Comparison of ENCODE assay signal across 7 cellular contexts in the genomic region with DNA sequence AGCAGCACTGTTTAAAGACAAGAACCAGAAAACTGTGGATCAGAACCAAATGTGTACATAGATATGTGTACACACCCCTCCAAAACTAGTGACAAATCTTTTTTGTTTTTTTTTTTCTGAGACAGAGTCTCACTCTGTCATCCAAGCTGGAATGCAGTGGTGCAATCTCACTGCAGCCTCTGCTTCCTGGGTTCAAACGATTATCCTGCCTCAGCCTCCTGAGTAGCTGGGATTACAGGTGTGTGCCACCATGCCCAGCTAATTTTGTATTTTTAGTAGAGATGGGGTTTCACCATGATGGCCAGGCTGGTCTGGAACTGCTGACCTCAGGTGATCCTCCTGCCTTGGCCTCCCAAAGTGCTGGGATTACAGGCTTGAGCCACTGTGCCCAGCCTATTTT. TPM values are rescaled to one million over a fixed set of nuclear protein-coding genes. Genes with fewer than 3 reads are reported as not detected.
DNase-seq lines count a peak whose midpoint lies in the region; ATAC-seq, FAIRE-seq and TF ChIP-seq lines count a peak whose summit lies in the region.
"Not testable (repeated sequence)": the region's sequence is repeated elsewhere in the genome, so short reads cannot be mapped to it uniquely, and the experiment has no call there.

No MANE protein-coding gene starts in this region.

- H3K36me3 Mint-ChIP-seq in astrocyte (ENCODE audit: low read depth, unreplicated experiment); nephron (ENCODE audit: low read depth): not testable (repeated sequence)

- H2BK20ac ChIP-seq in IMR-90 (ENCODE audit: low read depth, low read length): not testable (repeated sequence)

- H3K27me3 ChIP-seq in IMR-90 (ENCODE audit: control insufficient read depth, insufficient read depth, low read length); astrocyte (ENCODE audit: insufficient read depth, low read length); esophagus muscularis mucosa; HepG2 (ENCODE audit: control insufficient read depth in 1 of 2, insufficient read depth in 2 of 2, low read length in 2 of 2); sigmoid colon: not testable (repeated sequence)

- in situ Hi-C loops in IMR-90 (cut with MboI; ENCODE audit: low sequenced_read_pairs); HepG2 (cut with HindIII; ENCODE audit: extremely low pct_ligation_motif_present, low pct_unique_long_range_greater_than_20kb): not testable (repeated sequence)

- H2BK15ac ChIP-seq in IMR-90 (ENCODE audit: low read depth, low read length): peak overlapping the region; percentile 49; the same call in 1 of the 3 replicates

- TF ChIP-seq RAD21 in IMR-90 (IDR thresholded peaks at IDR 0.05; ENCODE audit: low read length); HepG2 (CRISPR knock-in tag; IDR thresholded peaks at IDR 0.05): not testable (repeated sequence)

- H3K4me1 Mint-ChIP-seq in astrocyte (ENCODE audit: low read depth, unreplicated experiment) (peaks cover 16% of the 10 kb centered on the region), nephron (peaks cover 40% of the 10 kb centered on the region)

- H3K79me2 ChIP-seq in astrocyte (ENCODE audit: insufficient read depth, low read length): peaks cover 25% of the 10 kb centered on the region
- H3K79me2 ChIP-seq in HepG2 (ENCODE audit: insufficient read depth, low read length): not testable (repeated sequence)

- H3K4me1 ChIP-seq in IMR-90 (ENCODE audit: control insufficient read depth, insufficient read depth, low read length): peaks cover 12% of the 10 kb centered on the region
- peaks cover 29% of the 10 kb centered on the region for H3K4me1 ChIP-seq in astrocyte (ENCODE audit: insufficient read depth, low read length)
- peaks cover 29 to 53% (median 48%) of the 10 kb centered on the region in 4 donors for H3K4me1 ChIP-seq in esophagus muscularis mucosa
- H3K4me1 ChIP-seq in HepG2 (ENCODE audit: insufficient read depth, low read length): peaks cover 56% of the 10 kb centered on the region
- H3K4me1 ChIP-seq in sigmoid colon: peaks cover 0 to 55% (median 47%) of the 10 kb centered on the region in 4 donors

- BruUV-seq in IMR-90 (replicated peaks; lab: Mats Ljungman, UMichigan); HepG2 (replicated peaks; lab: Mats Ljungman, UMichigan): not testable (repeated sequence)

- CTCF ChIA-PET in IMR-90 (lab: Yijun Ruan, JAX); HepG2 (lab: Yijun Ruan, JAX; ENCODE audit: low intra/inter-chr PET ratio, low total read pairs): not testable (repeated sequence)

- H3K18ac ChIP-seq in IMR-90 (ENCODE audit: low read depth, low read length): peak overlapping the region; percentile 1; the same call in 1 of the 2 replicates

- peak overlapping the region; percentile 58; the same call in 1 of the 2 replicates for H4K5ac ChIP-seq in IMR-90 (ENCODE audit: low read depth, low read length)

- not testable (repeated sequence) for TF ChIP-seq POLR2A in IMR-90 (IDR thresholded peaks at IDR 0.05; ENCODE audit: low read depth, low read length); esophagus muscularis mucosa (IDR thresholded peaks at IDR 0.05; ENCODE audit: low read depth); HepG2 (IDR thresholded peaks at IDR 0.05; ENCODE audit: insufficient read depth in 1 of 2, low read depth in 2 of 2, low read length in 2 of 2); sigmoid colon (IDR thresholded peaks at IDR 0.05)

- H3K9me3 Mint-ChIP-seq in astrocyte (ENCODE audit: unreplicated experiment); nephron: not testable (repeated sequence)

- H3K9me3 ChIP-seq in IMR-90 (ENCODE audit: control insufficient read depth, insufficient read depth, low read length); astrocyte (ENCODE audit: insufficient read depth, low read depth, low read length); esophagus muscularis mucosa; HepG2 (ENCODE audit: low read length); sigmoid colon: not testable (repeated sequence)

- not testable (repeated sequence) for H3K27me3 Mint-ChIP-seq in astrocyte (ENCODE audit: low read depth, unreplicated experiment); nephron (ENCODE audit: low read depth)

- not testable (repeated sequence) for ATAC-seq in IMR-90 (ENCODE audit: low read depth); HepG2

- dilution Hi-C loops in IMR-90 (cut with HindIII; ENCODE audit: low sequenced_read_pairs, unreplicated experiment): not testable (repeated sequence)

- H2AFZ ChIP-seq in IMR-90 (replicated peaks; ENCODE audit: low read length, poor library complexity): not testable (repeated sequence)
- peak overlapping the region; percentile 19 for H2AFZ ChIP-seq in astrocyte (ENCODE audit: low read depth, low read length)
- peak overlapping the region; percentile 68 for H2AFZ ChIP-seq in HepG2 (ENCODE audit: low read length)

- H3K9me1 ChIP-seq in IMR-90 (ENCODE audit: insufficient read depth, low read length): not testable (repeated sequence)

- not testable (repeated sequence) for FAIRE-seq in astrocyte (lab: Jason Lieb, UNC); HepG2 (lab: Jason Lieb, UNC)

- H2BK120ac ChIP-seq in IMR-90 (ENCODE audit: low read depth, low read length): peak overlapping the region; percentile 42; the same call in 1 of the 2 replicates

- H3K36me3 ChIP-seq in IMR-90 (ENCODE audit: control insufficient read depth, insufficient read depth, low read length); astrocyte (ENCODE audit: insufficient read depth, low read length); esophagus muscularis mucosa; HepG2 (replicated peaks in 1 of 2; ENCODE audit: control insufficient read depth in 1 of 2, insufficient read depth in 2 of 2, low read length in 2 of 2); sigmoid colon: not testable (repeated sequence)

- not testable (repeated sequence) for H3K23ac ChIP-seq in IMR-90 (ENCODE audit: low read depth, low read length)

- not testable (repeated sequence) for H3K27ac ChIP-seq in IMR-90 (ENCODE audit: insufficient read depth, low read length); astrocyte (ENCODE audit: low read depth, low read length); HepG2 (ENCODE audit: extremely low read length, insufficient read depth, low read length)
- H3K27ac ChIP-seq in esophagus muscularis mucosa (replicated peaks in 1 of 4): peak overlapping the region; percentile 86 to 96 (median 93)
- H3K27ac ChIP-seq in sigmoid colon: peak overlapping the region; percentile 94 to 98 (median 96)
- H3K27ac ChIP-seq in temporal lobe (ENCODE audit: low read depth, low read length): peak overlapping the region; percentile 5

- TF ChIP-seq CTCF in IMR-90 (conservative IDR thresholded peaks at IDR 0.05; ENCODE audit: low read depth, low read length); astrocyte (IDR thresholded peaks at IDR 0.05; ENCODE audit: insufficient read depth, low read depth, low read length); esophagus muscularis mucosa (IDR thresholded peaks at IDR 0.05); HepG2 (CRISPR knock-in tag; IDR thresholded peaks at IDR 0.05); nephron (IDR thresholded peaks at IDR 0.05; ENCODE audit: unreplicated experiment in 3 of 3); sigmoid colon (IDR thresholded peaks at IDR 0.05): not testable (repeated sequence)

- not testable (repeated sequence) for H2AK9ac ChIP-seq in IMR-90 (replicated peaks; ENCODE audit: low read depth, low read length, poor library complexity)

- H2AK5ac ChIP-seq in IMR-90 (ENCODE audit: low read depth, low read length): peak overlapping the region; percentile 27; the same call in 1 of the 2 replicates

- DNase-seq in IMR-90; astrocyte (ENCODE audit: low read depth); esophagus muscularis mucosa (ENCODE audit: extremely low spot score): not testable (repeated sequence)
- DNase-seq in HepG2 (ENCODE audit: low spot score) (peak; percentile 21), sigmoid colon (peak; percentile 18)

- H4K91ac ChIP-seq in IMR-90 (ENCODE audit: insufficient read depth, low read depth, low read length): not testable (repeated sequence)

- H2BK5ac ChIP-seq in IMR-90 (ENCODE audit: low read depth, low read length, poor library complexity, severe bottlenecking): not testable (repeated sequence)

- peak overlapping the region in 1 of 2 experiments; percentile 38; a peak in 2 of 4 replicates for H4K8ac ChIP-seq in IMR-90 (ENCODE audit: low read depth in 2 of 2, low read length in 2 of 2)

- TF ChIP-seq EP300 in esophagus muscularis mucosa (IDR thresholded peaks at IDR 0.05); HepG2 (IDR thresholded peaks at IDR 0.05; ENCODE audit: low read depth in 2 of 2, low read length in 2 of 2); HepG2 (CRISPR knock-in tag; IDR thresholded peaks at IDR 0.05; ENCODE audit: borderline replicate concordance); sigmoid colon (IDR thresholded peaks at IDR 0.05): not testable (repeated sequence)

- peak overlapping the region; percentile 21; the same call in 1 of the 2 replicates for H3K4ac ChIP-seq in IMR-90 (ENCODE audit: low read depth, low read length)

- intact Hi-C loops in IMR-90 (cut with micrococcal nuclease); HepG2 (cut with micrococcal nuclease; ENCODE audit: unreplicated experiment); sigmoid colon (cut with DNase I): not testable (repeated sequence)
- intact Hi-C loops in esophagus muscularis mucosa (cut with DNase I): loop anchor here (5.0 kb wide), 1 partner anchor 41 kb away; no protein-coding TSS in a partner anchor

- H3K9ac ChIP-seq in IMR-90 (ENCODE audit: low read depth, low read length); astrocyte (ENCODE audit: low read length); HepG2 (ENCODE audit: insufficient read depth, low read depth, low read length): not testable (repeated sequence)

- H3K79me1 ChIP-seq in IMR-90 (ENCODE audit: low read depth in 1 of 2, low read length in 2 of 2): peaks cover 5 to 23% of the 10 kb centered on the region in 2 experiments; a peak in 3 of 4 replicates

- WGBS in IMR-90 (ENCODE audit: extremely low coverage in 2 of 2, insufficient read length in 1 of 2), 2 experiments: no CpG with 5 or more reads among the region's 1 CpG
- WGBS in esophagus muscularis mucosa: 67% methylated on average over 1 of the region's 1 CpG
- 7% methylated on average over 1 of the region's 1 CpG for WGBS in HepG2 (ENCODE audit: low lambda C conversion rate)
- WGBS in sigmoid colon, 2 donors: 61 to 82% methylated on average over 1 of the region's 1 CpG

- H3K56ac ChIP-seq in IMR-90 (ENCODE audit: extremely low read depth, insufficient read depth, low read length): not testable (repeated sequence)

- not testable (repeated sequence) for H3K4me3 Mint-ChIP-seq in astrocyte (ENCODE audit: unreplicated experiment)
- peak overlapping the region in 2 of 3 experiments; percentile 11 to 45 for H3K4me3 Mint-ChIP-seq in nephron

- H3K4me2 ChIP-seq in IMR-90 (ENCODE audit: low read depth, low read length); astrocyte (ENCODE audit: low read length); HepG2 (ENCODE audit: low read depth, low read length): not testable (repeated sequence)

- H3K14ac ChIP-seq in IMR-90 (replicated peaks; ENCODE audit: low read depth, low read length): peak overlapping the region; percentile 68; the same call in 1 of the 2 replicates

- not testable (repeated sequence) for H4K20me1 ChIP-seq in IMR-90 (ENCODE audit: insufficient read depth, low read length); astrocyte (ENCODE audit: insufficient read depth, low read length); HepG2 (ENCODE audit: insufficient read depth, low read length)

- not testable (repeated sequence) for H3K27ac Mint-ChIP-seq in astrocyte (ENCODE audit: unreplicated experiment)
- H3K27ac Mint-ChIP-seq in nephron: peak overlapping the region; percentile 80 to 93 (median 88)

- POLR2A ChIA-PET in IMR-90 (lab: Charles Lee; ENCODE audit: unreplicated experiment); HepG2 (lab: Yijun Ruan, JAX): not testable (repeated sequence)

- H3K4me3 ChIP-seq in IMR-90 (ENCODE audit: insufficient read depth, low read depth, low read length); astrocyte (ENCODE audit: insufficient read depth, low read depth, low read length); esophagus muscularis mucosa; HepG2 (replicated peaks in 1 of 3; ENCODE audit: insufficient read depth in 1 of 3, low read depth in 2 of 3, low read length in 3 of 3); sigmoid colon: not testable (repeated sequence)

RNA-seq across cellular contexts. Expression of a gene that starts 2.3 kb away (rescaled TPM):
- 56.9 and 62.9 TPM in 2 replicates for total RNA-seq in IMR-90 (2012; rRNA removed)
- polyA plus RNA-seq in IMR-90 (2012; rRNA removed): 29.4 and 31.2 TPM in 2 replicates
- polyA plus RNA-seq in IMR-90 (2012; cell fraction: cytosol; rRNA removed): 5.6 and 10.7 TPM in 2 replicates
- polyA plus RNA-seq in IMR-90 (2012; cell fraction: nucleus; rRNA removed; ENCODE audit: low replicate concordance): 13.8 and 16.1 TPM in 2 replicates
- total RNA-seq in astrocyte: 41.3 and 50.3 TPM in 2 replicates
- total RNA-seq in esophagus muscularis mucosa: 10 to 100 TPM; 49.8 to 82.3 (median 72.1) TPM
- 12.2 and 22.4 TPM in 2 replicates for total RNA-seq in HepG2 (2016; rRNA removed; fragmentation: Illumina TruSeq; extraction: Trizol)
- total RNA-seq in HepG2 (2016; cell fraction: cytosol; rRNA removed; fragmentation: Illumina TruSeq; extraction: Trizol; ENCODE audit: low read depth): 15.9 and 19.0 TPM in 2 replicates
- 10.3 and 18.8 TPM in 2 replicates for total RNA-seq in HepG2 (2016; cell fraction: insoluble cytoplasmic fraction; rRNA removed; fragmentation: Illumina TruSeq; extraction: Trizol)
- total RNA-seq in HepG2 (2016; cell fraction: membrane; rRNA removed; fragmentation: Illumina TruSeq; extraction: Trizol): 6.0 and 7.4 TPM in 2 replicates
- total RNA-seq in HepG2 (2016; cell fraction: nucleus; rRNA removed; fragmentation: Illumina TruSeq; extraction: Trizol): 23.2 and 26.5 TPM in 2 replicates
- polyA plus RNA-seq in HepG2 (2011; rRNA removed): 14.8 and 16.9 TPM in 2 replicates
- 11.8 and 13.6 TPM in 2 replicates for polyA plus RNA-seq in HepG2 (2011; cell fraction: cytosol; rRNA removed)
- 11.3 and 12.7 TPM in 2 replicates for polyA plus RNA-seq in HepG2 (2011; cell fraction: nucleus; rRNA removed)
- polyA plus RNA-seq in HepG2 (2012): 11.9 and 13.1 TPM in 2 replicates
- polyA plus RNA-seq in HepG2 (2016; cell fraction: cytosol; fragmentation: Illumina TruSeq; extraction: Trizol; ENCODE audit: low read depth): 0.63 and 1.1 TPM in 2 replicates
- polyA plus RNA-seq in HepG2 (2016; cell fraction: insoluble cytoplasmic fraction; fragmentation: Illumina TruSeq; extraction: Trizol; ENCODE audit: low read depth): 5.3 and 6.4 TPM in 2 replicates
- 0.93 and 1.0 TPM in 2 replicates for polyA plus RNA-seq in HepG2 (2016; cell fraction: membrane; fragmentation: Illumina TruSeq; extraction: Trizol; ENCODE audit: low read depth)
- polyA plus RNA-seq in HepG2 (2016; cell fraction: nucleus; fragmentation: Illumina TruSeq; extraction: Trizol; ENCODE audit: insufficient read depth, low read depth): 12.2 and 14.4 TPM in 2 replicates
- 91.3 and 104 TPM in 2 replicates for polyA minus RNA-seq in HepG2 (2011; rRNA and poly(A)+ RNA removed; ENCODE audit: low replicate concordance)
- polyA minus RNA-seq in HepG2 (2011; cell fraction: cytosol; rRNA and poly(A)+ RNA removed): 14.3 and 22.4 TPM in 2 replicates
- polyA minus RNA-seq in HepG2 (2011; cell fraction: nucleus; rRNA and poly(A)+ RNA removed): 20.5 and 26.2 TPM in 2 replicates
- total RNA-seq in sigmoid colon: 10 to 100 TPM; 32.9 to 81.5 (median 49.0) TPM
- 10 to 100 TPM in 1 of 3 donors, 1 to 10 TPM in 2; 1.8 to 27.7 (median 4.2) TPM for polyA plus RNA-seq in sigmoid colon
- total RNA-seq in temporal lobe: 51.6 TPM
